In genomic region chr7:6278749-6279310, GRCh38 we compare ENCODE assay signal across 18 cellular contexts.
"Had no signal": no experiment of that assay in that cellular context is flagged by ENCODE, and none has a peak within 500 bp of the region (broad histone marks: within the 10 kb centered on the region; RNA-seq: fewer than 3 reads in every experiment).

No MANE protein-coding gene starts in this region.

- H3K9ac ChIP-seq: neural progenitor cell had no signal

- H3K27me3 ChIP-seq: breast epithelium, gastroesophageal sphincter, stomach had no signal

- H3K27ac ChIP-seq: breast epithelium, epithelial cell of prostate, gastroesophageal sphincter, neural progenitor cell, stomach, thoracic aorta had no signal

- ATAC-seq: activated T-cell treated with anti-CD3 and anti-CD28 coated beads, Interleukin-2, amount 50 U/mL, for 72 hours; gastroesophageal sphincter; sciatic nerve; T-helper 17 cell had no signal

- H3K4me1 ChIP-seq: breast epithelium, gastroesophageal sphincter, neural progenitor cell, stomach had no signal

- H2AFZ ChIP-seq: neural progenitor cell had no signal

- H3K4me2 ChIP-seq: neural progenitor cell had no signal

- H3K4me3 ChIP-seq: breast epithelium, gastroesophageal sphincter, lung, neural progenitor cell, stomach, thoracic aorta had no signal

- DNase-seq: activated CD4-positive, alpha-beta T cell treated with anti-CD3 and anti-CD28 coated beads for 4 hours; activated CD8-positive, alpha-beta memory T cell treated with anti-CD3 and anti-CD28 coated beads, Interleukin-2, amount 50 U/mL, for 48 hours; activated gamma-delta T cell; activated T-cell treated with anti-CD3 and anti-CD28 coated beads, Interleukin-2, amount 50 U/mL, for 72 hours; cerebellar nuclear complex; effector memory CD4-positive, alpha-beta T cell; naive B cell; stimulated activated CD4-positive, alpha-beta T cell treated with anti-CD3 and anti-CD28 coated beads, Interleukin-12 subunit alpha, Interleukin-12 subunit beta, amount 100 ng/mL, for 4 hours; stimulated activated CD4-positive, alpha-beta T cell treated with anti-CD3 and anti-CD28 coated beads, Interleukin-2, amount 100 ng/mL, for 24 hours; stomach; T-helper 17 cell had no signal

- H3K36me3 ChIP-seq: breast epithelium, gastroesophageal sphincter, neural progenitor cell, stomach, thoracic aorta had no signal

- H3K9me3 ChIP-seq: breast epithelium, gastroesophageal sphincter, stomach, thoracic aorta had no signal
